24 cellular contexts compared by ENCODE assay signal in genomic region chr2:26400723-26401122, GRCh38. TPM values are rescaled to one million over a fixed set of nuclear protein-coding genes. Genes with fewer than 3 reads are reported as not detected.
"Had no signal": no experiment of that assay in that cellular context is flagged by ENCODE, and none has a peak within 500 bp of the region (broad histone marks: within the 10 kb centered on the region; RNA-seq: fewer than 3 reads in every experiment).

No MANE protein-coding gene starts in this region.

- H3K4me1 ChIP-seq: pancreas had no signal

- ATAC-seq: activated CD8-positive, alpha-beta T cell treated with anti-CD3 and anti-CD28 coated beads for 36 hours; activated T-helper 17 cell treated with anti-CD3 and anti-CD28 coated beads, Interleukin-2, amount 50 U/mL, for 72 hours; gastroesophageal sphincter; heart left ventricle; naive thymus-derived CD4-positive, alpha-beta T cell; pancreas; stimulated activated memory B cell treated with anti-CD40 and anti-IgM and Interleukin-4, amounts not matched to agents 10 μg/mL and 1 μg/mL and 100 μg/mL, for 72 hours had no signal

- H3K9me3 Mint-ChIP-seq: activated CD8-positive, alpha-beta T cell treated with anti-CD3 and anti-CD28 coated beads for 36 hours; activated T-helper 17 cell treated with anti-CD3 and anti-CD28 coated beads, Interleukin-2, amount 50 U/mL, for 72 hours; naive thymus-derived CD4-positive, alpha-beta T cell; stimulated activated memory B cell treated with anti-CD40 and anti-IgM and Interleukin-4, amounts not matched to agents 10 μg/mL and 1 μg/mL and 100 μg/mL, for 72 hours had no signal

- H3K27me3 ChIP-seq: brain microvascular endothelial cell, gastroesophageal sphincter, pancreas, testis had no signal

- H3K4me3 Mint-ChIP-seq: activated CD8-positive, alpha-beta T cell treated with anti-CD3 and anti-CD28 coated beads for 36 hours; activated T-helper 17 cell treated with anti-CD3 and anti-CD28 coated beads, Interleukin-2, amount 50 U/mL, for 72 hours; naive thymus-derived CD4-positive, alpha-beta T cell; stimulated activated memory B cell treated with anti-CD40 and anti-IgM and Interleukin-4, amounts not matched to agents 10 μg/mL and 1 μg/mL and 100 μg/mL, for 72 hours had no signal

- H3K4me1 Mint-ChIP-seq: stimulated activated memory B cell treated with anti-CD40 and anti-IgM and Interleukin-4, amounts not matched to agents 10 μg/mL and 1 μg/mL and 100 μg/mL, for 72 hours had no signal

- H3K4me3 ChIP-seq: coronary artery, smooth muscle cell, upper lobe of left lung had no signal

- H3K9me3 ChIP-seq: gastroesophageal sphincter, heart left ventricle, left ventricle myocardium inferior, neutrophil, pancreas, testis, upper lobe of left lung had no signal

- DNase-seq: activated CD4-positive, alpha-beta T cell treated with anti-CD3 and anti-CD28 coated beads for 48 hours; activated CD4-positive, CD25-positive, alpha-beta regulatory T cell; activated CD8-positive, alpha-beta T cell treated with anti-CD3 and anti-CD28 coated beads for 36 hours; activated naive CD4-positive, alpha-beta T cell treated with Interleukin-2 at 50 U/mL for 16 hours; activated T-cell treated with anti-CD3 and anti-CD28 coated beads, Interleukin-2, amount 50 U/mL, for 1 hour; aorta; brain microvascular endothelial cell; heart left ventricle; kidney glomerular epithelial cell; left ventricle myocardium inferior; naive thymus-derived CD4-positive, alpha-beta T cell; pancreas; stimulated activated CD4-positive, alpha-beta T cell treated with anti-CD3 and anti-CD28 coated beads, Interleukin-4, amount 100 ng/mL, for 4 hours; T-helper 9 cell; testis; upper lobe of left lung had no signal

- FAIRE-seq: pancreas had no signal

- H3K27ac Mint-ChIP-seq: activated CD8-positive, alpha-beta T cell treated with anti-CD3 and anti-CD28 coated beads for 36 hours; activated T-helper 17 cell treated with anti-CD3 and anti-CD28 coated beads, Interleukin-2, amount 50 U/mL, for 72 hours; naive thymus-derived CD4-positive, alpha-beta T cell; stimulated activated memory B cell treated with anti-CD40 and anti-IgM and Interleukin-4, amounts not matched to agents 10 μg/mL and 1 μg/mL and 100 μg/mL, for 72 hours had no signal

- H3K36me3 Mint-ChIP-seq: naive thymus-derived CD4-positive, alpha-beta T cell; stimulated activated memory B cell treated with anti-CD40 and anti-IgM and Interleukin-4, amounts not matched to agents 10 μg/mL and 1 μg/mL and 100 μg/mL, for 72 hours had no signal

- H3K36me3 ChIP-seq: brain microvascular endothelial cell, left ventricle myocardium inferior, neutrophil, pancreas, upper lobe of left lung had no signal

- H3K27ac ChIP-seq: brain microvascular endothelial cell, coronary artery, gastroesophageal sphincter, heart left ventricle, left ventricle myocardium inferior, neutrophil, pancreas, testis, upper lobe of left lung had no signal

RNA-seq across cellular contexts. Expression of gene DRC1, which starts 1.0 kb away (rescaled TPM):
- total RNA-seq: activated CD8-positive, alpha-beta T cell treated with anti-CD3 and anti-CD28 coated beads for 36 hours; activated T-helper 17 cell treated with anti-CD3 and anti-CD28 coated beads, Interleukin-2, amount 50 U/mL, for 72 hours; left ventricle myocardium inferior; mononuclear cell; pancreas; smooth muscle cell had no signal
- polyA plus RNA-seq: aorta; naive thymus-derived CD4-positive, alpha-beta T cell had no signal

RNA-seq across cellular contexts. Expression of gene ADGRF3, which starts 54.1 kb away (rescaled TPM):
- total RNA-seq: gastroesophageal sphincter, left ventricle myocardium inferior, pulmonary artery endothelial cell, smooth muscle cell had no signal
